In genomic region chr1:87279966-87280535, GRCh38 we compare ENCODE assay signal across 1 cellular context.
TF ChIP-seq lines count a peak whose summit lies in the region.

No MANE protein-coding gene starts in this region.

TF ChIP-seq in A549, 52 proteins besides CTCF, POLR2A, EP300 and RAD21 (continued from another document):
- no peak for TF ChIP-seq NFE2L2 (conservative IDR thresholded peaks at IDR 0.05; ENCODE audit: low read length)
- TF ChIP-seq ATOH8 (CRISPR knock-in tag; IDR thresholded peaks at IDR 0.05; ENCODE audit: low read depth), result no peak
- TF ChIP-seq CBX2 (IDR thresholded peaks at IDR 0.05; ENCODE audit: borderline replicate concordance, low read depth), result no peak
- no peak for TF ChIP-seq JUNB (IDR thresholded peaks at IDR 0.05)
- no peak for TF ChIP-seq SREBF2 (IDR thresholded peaks at IDR 0.05)
- no peak for TF ChIP-seq MYC (IDR thresholded peaks at IDR 0.05; ENCODE audit: borderline replicate concordance, low read length)
